ENCODE assay signal across 8 cellular contexts in the genomic region with DNA sequence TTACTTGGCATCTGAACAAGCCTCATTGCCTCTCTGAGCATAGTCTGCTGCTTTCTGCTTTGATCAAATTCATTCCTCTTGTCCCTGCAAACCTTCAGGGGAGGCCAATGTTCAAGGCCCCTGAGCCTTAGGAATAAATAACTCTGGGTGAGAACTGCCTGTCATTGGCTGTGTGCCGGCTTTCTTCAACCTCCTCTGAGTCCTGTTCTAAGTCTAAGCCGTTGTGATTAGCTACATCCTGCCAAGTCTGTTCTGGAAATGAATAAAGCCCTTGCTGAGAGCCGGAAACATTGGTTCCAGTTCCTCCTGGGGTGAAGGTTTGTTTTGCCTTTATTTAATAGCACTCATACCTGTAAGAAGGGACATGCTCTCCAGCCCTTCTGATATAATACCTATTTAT. TPM values are rescaled to one million over a fixed set of nuclear protein-coding genes. Genes with fewer than 3 reads are reported as not detected.
DNase-seq lines count a peak whose midpoint lies in the region; ATAC-seq, FAIRE-seq and TF ChIP-seq lines count a peak whose summit lies in the region.
"Had no signal": no experiment of that assay in that cellular context is flagged by ENCODE, and none has a peak within 500 bp of the region (broad histone marks: within the 10 kb centered on the region; RNA-seq: fewer than 3 reads in every experiment).

No MANE protein-coding gene starts in this region.

- POLR2A ChIA-PET in GM12878 (lab: Charles Lee) (interaction anchor here (0.5 to 9.1 kb wide), 5 partner anchors 12 to 546 kb away, joined by 4 to 80 read pairs (median 6); partner anchors contain the start of gene RNF4), PC-3 (lab: Charles Lee; ENCODE audit: unreplicated experiment) (no interaction called here)

- H4K20me1 ChIP-seq in GM12878 (ENCODE audit: control insufficient read depth, insufficient read depth) (peaks cover 35% of the 10 kb centered on the region), PC-3 (ENCODE audit: low read length) (peaks cover 68% of the 10 kb centered on the region)

- peak; percentile 65 for FAIRE-seq in GM12878 (lab: Jason Lieb, UNC)
- FAIRE-seq: islet of Langerhans had no signal

- TF ChIP-seq CTCF in GM12878 (IDR thresholded peaks at IDR 0.05 in 2 of 3, conservative IDR thresholded peaks at IDR 0.05 in 1 of 3; ENCODE audit: control insufficient read depth in 2 of 3, extremely low read depth in 1 of 3, insufficient read depth in 1 of 3, low read depth in 3 of 3, low read length in 3 of 3) = no peak
- TF ChIP-seq CTCF in thoracic aorta (IDR thresholded peaks at IDR 0.05) = no peak
- no peak for TF ChIP-seq CTCF in PC-3 (conservative IDR thresholded peaks at IDR 0.05; ENCODE audit: low read depth, low read length)

- H3K4me3 ChIP-seq in GM12878 (peak overlapping the region; percentile 48; the same call in 1 of the 2 replicates), thoracic aorta (peak overlapping the region; percentile 5), PC-3 (ENCODE audit: low read length) (no peak overlapping the region)

- H3K4me1 ChIP-seq in GM12878 (ENCODE audit: control insufficient read depth, insufficient read depth, low read length) (peaks cover 75% of the 10 kb centered on the region), thoracic aorta (ENCODE audit: control insufficient read depth in 1 of 2, low read depth in 2 of 2) (peaks cover 52 to 61% of the 10 kb centered on the region in 2 donors), PC-3 (ENCODE audit: insufficient read depth, low read length) (no peaks in the 10 kb centered on the region)

- no peak for TF ChIP-seq RAD21 in GM12878 (IDR thresholded peaks at IDR 0.05; ENCODE audit: insufficient read depth, low read depth, low read length)

- intact Hi-C loops in GM12878 (cut with micrococcal nuclease; ENCODE audit: unreplicated experiment) (no loop called here), PC-3 (cut with micrococcal nuclease) (no loop called here)

- no peaks in the 10 kb centered on the region for H3F3A ChIP-seq in PC-3 (ENCODE audit: low read length, unreplicated experiment)

- H2AFZ ChIP-seq in GM12878 (ENCODE audit: control insufficient read depth, low read depth, low read length) (no peak overlapping the region), PC-3 (ENCODE audit: low read length) (no peak overlapping the region)

- peaks cover 100% of the 10 kb centered on the region for H3K79me2 ChIP-seq in GM12878 (ENCODE audit: control insufficient read depth, insufficient read depth, low read length)
- peaks cover 96% of the 10 kb centered on the region for H3K79me2 ChIP-seq in PC-3 (ENCODE audit: low read length)

- CTCF ChIA-PET in GM12878 (lab: Yijun Ruan, JAX) (interaction anchor here (1.1 to 2.1 kb wide), 3 partner anchors 11 to 18 kb away, joined by 3 to 7 read pairs (median 3); partner anchors contain the start of gene RNF4), PC-3 (lab: Charles Lee) (no interaction called here)

- RAD21 ChIA-PET in GM12878 (lab: Charles Lee; ENCODE audit: unreplicated experiment) = interaction anchor here (4.1 to 8.0 kb wide), 2 partner anchors 13 kb away, joined by 47 to 51 read pairs; partner anchors contain the start of gene RNF4

- TF ChIP-seq EP300 in GM12878 (IDR thresholded peaks at IDR 0.05; ENCODE audit: borderline replicate concordance in 1 of 2, control insufficient read depth in 1 of 2, low read depth in 2 of 2, low read length in 2 of 2) = peak in 1 of 2 experiments; percentile 52; a peak in 1 of 4 replicates

- H3K27me3 ChIP-seq in GM12878 (replicated peaks in 1 of 2; ENCODE audit: control insufficient read depth in 2 of 2, insufficient read depth in 2 of 2, low read length in 1 of 2) (no peaks in the 10 kb centered on the region), thoracic aorta (replicated peaks; ENCODE audit: insufficient read depth) (no peaks in the 10 kb centered on the region), PC-3 (ENCODE audit: low read length) (no peaks in the 10 kb centered on the region)

- ATAC-seq in GM18868 (IDR thresholded peaks at IDR 0.05; ENCODE audit: unreplicated experiment) = peak; percentile 52
- peak; percentile 45 for ATAC-seq in HG03139 (IDR thresholded peaks at IDR 0.05; ENCODE audit: unreplicated experiment)
- ATAC-seq in GM12878 = peak; percentile 73
- ATAC-seq in left lobe of liver = peak; percentile 50
- ATAC-seq in thoracic aorta (ENCODE audit: insufficient number of reproducible peaks, low FRiP score, low read depth) = peak; percentile 59
- ATAC-seq in PC-3 = no peak; the same call in 1 of the 2 replicates

- DNase-seq in GM12878 (ENCODE audit: low read depth, low spot score) (peak; percentile 67), left lobe of liver (ENCODE audit: low spot score) (no peak), thoracic aorta (ENCODE audit: low spot score) (no peak), RKO (ENCODE audit: low spot score) (no peak), PC-3 (no peak)

- no peak for TF ChIP-seq POLR2A in GM12878 (IDR thresholded peaks at IDR 0.05; ENCODE audit: low read depth, low read length)

- H3K36me3 ChIP-seq in GM12878 (ENCODE audit: control insufficient read depth in 2 of 2, insufficient read depth in 2 of 2, low read length in 1 of 2) = peaks cover 2 to 17% of the 10 kb centered on the region in 2 experiments
- H3K36me3 ChIP-seq in thoracic aorta = no peaks in the 10 kb centered on the region
- no peaks in the 10 kb centered on the region for H3K36me3 ChIP-seq in PC-3 (ENCODE audit: low read depth, low read length)

- H3K27ac ChIP-seq in GM12878 (ENCODE audit: control insufficient read depth, insufficient read depth) = peak overlapping the region; percentile 71
- peak overlapping the region; percentile 3 to 42 for H3K27ac ChIP-seq in thoracic aorta
- no peak overlapping the region for H3K27ac ChIP-seq in PC-3 (ENCODE audit: low read length)

- WGBS in GM12878 (ENCODE audit: insufficient coverage, insufficient replicate concordance, low lambda C conversion rate, missing lambda C conversion rate) = 2% methylated on average over 3 of the region's 3 CpGs

- SMC1A ChIA-PET in GM12878 (lab: Charles Lee; ENCODE audit: uncharacterized antibody, unreplicated experiment) = interaction anchor here (1.0 to 12.4 kb wide), 7 partner anchors 9 to 262 kb away, joined by 3 to 113 read pairs (median 4); partner anchors contain the start of gene RNF4

- in situ Hi-C loops in GM12878 (cut with MboI) = no loop called here

- peak overlapping the region; percentile 53 for H3K4me2 ChIP-seq in GM12878 (ENCODE audit: control insufficient read depth, insufficient read depth)
- no peak overlapping the region for H3K4me2 ChIP-seq in PC-3 (ENCODE audit: low read length)

- H3K9ac ChIP-seq in GM12878 (ENCODE audit: control insufficient read depth, insufficient read depth, low read length) (peak overlapping the region; percentile 45; the same call in 1 of the 2 replicates), PC-3 (ENCODE audit: low read length) (no peak overlapping the region)

- no TSS peak for BruUV-seq in GM12878 (replicated peaks; lab: Mats Ljungman, UMichigan)
- BruUV-seq in PC-3 (replicated peaks; lab: Mats Ljungman, UMichigan) = no TSS peak

- H3K9me2 ChIP-seq in PC-3 (replicated peaks; ENCODE audit: low read length) = no peaks in the 10 kb centered on the region

- no peaks in the 10 kb centered on the region for H3K9me3 ChIP-seq in GM12878 (replicated peaks; ENCODE audit: control insufficient read depth, insufficient read depth, low read length)
- no peaks in the 10 kb centered on the region for H3K9me3 ChIP-seq in thoracic aorta
- H3K9me3 ChIP-seq in PC-3 (ENCODE audit: low read length) = no peaks in the 10 kb centered on the region

TF ChIP-seq in GM12878, 131 proteins besides CTCF, POLR2A, EP300 and RAD21 (continues in another document):
- TF ChIP-seq ZNF217 (IDR thresholded peaks at IDR 0.05) (no peak), CBX3 (IDR thresholded peaks at IDR 0.05; ENCODE audit: borderline replicate concordance, low read depth) (no peak)

RNA-seq across cellular contexts. Expression of gene RNF4, which starts 13.8 kb away (rescaled TPM):
- 173 and 195 TPM in 2 replicates for total RNA-seq in GM12878 (2013; cell fraction: nucleolus; rRNA removed)
- total RNA-seq in GM12878 (2014; rRNA removed) (64.3 and 66.3 TPM in 2 replicates), GM12878 (2014; rRNA removed; fragmentation: Illumina TruSeq; extraction: Trizol) (65.0 and 68.2 TPM in 2 replicates), GM12878 (2021) (81.2 and 82.0 TPM in 2 replicates), left lobe of liver (16.7 TPM), thoracic aorta (10 to 100 TPM; 29.8 to 83.1 TPM), PC-3 (2014; rRNA removed) (27.4 and 30.4 TPM in 2 replicates)
- 41.0 TPM for polyA plus RNA-seq in GM12878 (2011; ENCODE audit: low read depth)
- polyA plus RNA-seq in GM12878 (2011; rRNA removed) (108 and 145 TPM in 2 replicates), GM12878 (2014; fragmentation: Illumina TruSeq; extraction: Trizol) (85.4 and 87.7 TPM in 2 replicates), GM12878 (2014; fragmentation: Nextera tagmentation; extraction: Ambion mirVana) (10 to 100 TPM; 34.9 to 53.2 TPM), GM12878 (2014; rRNA removed) (69.8 and 70.9 TPM in 2 replicates), GM12878 (2016; fragmentation: Nextera tagmentation; extraction: Ambion mirVana) (10 to 100 TPM; 81.4 to 87.5 TPM)
- polyA plus RNA-seq in GM12878 (2011; cell fraction: cytosol; rRNA removed) = 114 and 133 TPM in 2 replicates
- polyA plus RNA-seq in GM12878 (2011; cell fraction: nucleus; rRNA removed) = 80.2 and 87.1 TPM in 2 replicates
- polyA plus RNA-seq in GM12878 (2012) = 58.2 and 59.6 TPM in 2 replicates
- polyA minus RNA-seq in GM12878 (2011; rRNA and poly(A)+ RNA removed) = 120 and 122 TPM in 2 replicates
- 52.4 and 63.9 TPM in 2 replicates for polyA minus RNA-seq in GM12878 (2011; cell fraction: cytosol; rRNA and poly(A)+ RNA removed)
- polyA minus RNA-seq in GM12878 (2011; cell fraction: nucleus; rRNA and poly(A)+ RNA removed) = 64.7 and 74.7 TPM in 2 replicates

RNA-seq across cellular contexts. Expression of gene FAM193A, which starts 53.8 kb away (rescaled TPM):
- 80.1 and 89.1 TPM in 2 replicates for total RNA-seq in GM12878 (2013; cell fraction: nucleolus; rRNA removed)
- total RNA-seq in GM12878 (2014; rRNA removed) (9.3 and 9.8 TPM in 2 replicates), GM12878 (2014; rRNA removed; fragmentation: Illumina TruSeq; extraction: Trizol) (8.6 and 8.9 TPM in 2 replicates), GM12878 (2021) (22.2 and 23.3 TPM in 2 replicates), left lobe of liver (10.6 TPM), thoracic aorta (10 to 100 TPM; 22.3 to 42.9 TPM), PC-3 (2014; rRNA removed) (13.6 and 21.5 TPM in 2 replicates)
- polyA plus RNA-seq in GM12878 (2011; ENCODE audit: low read depth) = 8.2 TPM
- polyA plus RNA-seq in GM12878 (2011; rRNA removed) (3.7 and 5.1 TPM in 2 replicates), GM12878 (2014; fragmentation: Illumina TruSeq; extraction: Trizol) (8.5 and 12.4 TPM in 2 replicates), GM12878 (2014; fragmentation: Nextera tagmentation; extraction: Ambion mirVana) (under 1 TPM; 0.52 to 0.91 TPM), GM12878 (2014; rRNA removed) (8.6 and 10.3 TPM in 2 replicates), GM12878 (2016; fragmentation: Nextera tagmentation; extraction: Ambion mirVana) (1 to 10 TPM; 5.3 to 6.1 TPM)
- polyA plus RNA-seq in GM12878 (2011; cell fraction: cytosol; rRNA removed) = 7.5 and 9.4 TPM in 2 replicates
- 15.9 and 22.4 TPM in 2 replicates for polyA plus RNA-seq in GM12878 (2011; cell fraction: nucleus; rRNA removed)
- 13.2 and 14.7 TPM in 2 replicates for polyA plus RNA-seq in GM12878 (2012)
- polyA minus RNA-seq in GM12878 (2011; rRNA and poly(A)+ RNA removed) = 15.6 and 20.9 TPM in 2 replicates
- polyA minus RNA-seq in GM12878 (2011; cell fraction: cytosol; rRNA and poly(A)+ RNA removed) = 11.9 and 12.1 TPM in 2 replicates
- 16.8 and 30.8 TPM in 2 replicates for polyA minus RNA-seq in GM12878 (2011; cell fraction: nucleus; rRNA and poly(A)+ RNA removed)
